Comparison of ENCODE assay signal across 19 cellular contexts in the genomic region with DNA sequence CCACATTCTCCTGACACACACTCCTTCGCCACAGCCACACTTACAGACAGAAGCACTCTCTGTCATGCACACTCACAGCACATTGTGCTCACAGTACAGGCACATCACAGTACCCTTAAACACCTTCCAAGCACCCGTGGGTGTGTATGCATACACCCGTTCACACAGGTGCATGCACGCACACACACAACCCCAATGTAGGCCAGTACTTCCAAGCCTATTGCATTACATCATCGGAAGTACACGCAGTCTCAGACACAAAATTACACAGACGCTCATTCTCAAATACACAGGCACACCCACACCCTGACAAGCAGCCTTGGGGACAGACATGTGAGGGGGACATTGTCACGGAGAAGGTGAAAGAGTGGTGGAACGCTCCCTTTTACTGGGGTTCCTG. TPM values are rescaled to one million over a fixed set of nuclear protein-coding genes. Genes with fewer than 3 reads are reported as not detected.
"Had no signal": no experiment of that assay in that cellular context is flagged by ENCODE, and none has a peak within 500 bp of the region (broad histone marks: within the 10 kb centered on the region; RNA-seq: fewer than 3 reads in every experiment).

No MANE protein-coding gene starts in this region.

- H3K27me3 ChIP-seq: ascending aorta had no signal

- H3K4me1 ChIP-seq: ascending aorta, breast epithelium, gastroesophageal sphincter, tibial artery had no signal

- H3K27ac ChIP-seq: ascending aorta, breast epithelium, gastroesophageal sphincter, tibial artery had no signal

- H3K4me3 ChIP-seq: ascending aorta, breast epithelium, gastroesophageal sphincter, lung, tibial artery had no signal

- H3K36me3 ChIP-seq: ascending aorta, breast epithelium, gastroesophageal sphincter, tibial artery had no signal

- H3K27ac Mint-ChIP-seq: activated naive CD4-positive, alpha-beta T cell treated with anti-CD3 and anti-CD28 coated beads, Interleukin-2, amount 10 ng/mL, durations not matched to agents 7 days and 5 days; T-cell had no signal

- H3K36me3 Mint-ChIP-seq: activated naive CD4-positive, alpha-beta T cell treated with anti-CD3 and anti-CD28 coated beads, Interleukin-2, amount 10 ng/mL, durations not matched to agents 7 days and 5 days; T-cell had no signal

- DNase-seq: activated CD4-positive, CD25-positive, alpha-beta regulatory T cell treated with anti-CD3 and anti-CD28 coated beads, Interleukin-2, amount 50 U/mL, for 72 hours; activated naive CD4-positive, alpha-beta T cell treated with anti-CD3 and anti-CD28 coated beads, Interleukin-2, amount 10 ng/mL, durations not matched to agents 7 days and 5 days; dermis blood vessel endothelial cell; midbrain; stimulated activated CD4-positive, alpha-beta T cell treated with anti-CD3 and anti-CD28 coated beads, Interleukin-15, amount 100 ng/mL, for 24 hours; stimulated activated CD4-positive, alpha-beta T cell treated with anti-CD3 and anti-CD28 coated beads, Interleukin-4, amount 100 ng/mL, for 1 hour; stimulated activated naive CD4-positive, alpha-beta T cell; T-cell; T-helper 9 cell; tibial artery had no signal

- ATAC-seq: gastroesophageal sphincter, T-cell had no signal

- H3K9me3 Mint-ChIP-seq: activated naive CD4-positive, alpha-beta T cell treated with anti-CD3 and anti-CD28 coated beads, Interleukin-2, amount 10 ng/mL, durations not matched to agents 7 days and 5 days; T-cell had no signal

- H3K9me3 ChIP-seq: ascending aorta, breast epithelium, gastroesophageal sphincter, tibial artery had no signal

- H3K4me3 Mint-ChIP-seq: activated naive CD4-positive, alpha-beta T cell treated with anti-CD3 and anti-CD28 coated beads, Interleukin-2, amount 10 ng/mL, durations not matched to agents 7 days and 5 days; T-cell had no signal

RNA-seq across cellular contexts. Expression of gene TLX1, which starts 58.2 kb away (rescaled TPM):
- total RNA-seq: activated CD8-positive, alpha-beta memory T cell treated with anti-CD3 and anti-CD28 coated beads for 36 hours; ascending aorta; breast epithelium; cerebellum; dermis blood vessel endothelial cell; epithelial cell of proximal tubule; gastroesophageal sphincter; lung; skeletal muscle tissue; subcutaneous adipose tissue; T-cell had no signal
- polyA plus RNA-seq: lung had no signal
